Comparison of ENCODE assay signal across 14 cellular contexts in genomic region chr11:116972692-116973091, GRCh38.
DNase-seq lines count a peak whose midpoint lies in the region; ATAC-seq, FAIRE-seq and TF ChIP-seq lines count a peak whose summit lies in the region.
"Had no signal": no experiment of that assay in that cellular context is flagged by ENCODE, and none has a peak within 500 bp of the region (broad histone marks: within the 10 kb centered on the region; RNA-seq: fewer than 3 reads in every experiment).

No MANE protein-coding gene starts in this region.

- H3K4me1 ChIP-seq in K562 (replicated peaks in 1 of 2; ENCODE audit: control insufficient read depth in 2 of 2, insufficient read depth in 2 of 2, low read length in 2 of 2) (peaks cover 0 to 6% of the 10 kb centered on the region in 2 experiments; a peak in 3 of 5 replicates), body of pancreas (peaks cover 25% of the 10 kb centered on the region), prostate gland (replicated peaks) (no peaks in the 10 kb centered on the region)
- H3K4me1 ChIP-seq: SJSA1 had no signal

- TF ChIP-seq CTCF in 22Rv1 (IDR thresholded peaks at IDR 0.05), result peak; percentile 20
- 0 out of 6 replicates have a peak, but pooled peaks of 1 of the 3 experiments have one; percentile 4 for TF ChIP-seq CTCF in K562 (IDR thresholded peaks at IDR 0.05 in 2 of 3, conservative IDR thresholded peaks at IDR 0.05 in 1 of 3; ENCODE audit: insufficient read depth in 2 of 3, low read depth in 1 of 3, low read length in 3 of 3)
- peak in 1 of 7 experiments; percentile 27 for TF ChIP-seq CTCF in body of pancreas (IDR thresholded peaks at IDR 0.05)
- TF ChIP-seq CTCF in prostate gland (IDR thresholded peaks at IDR 0.05), result no peak

- no peak overlapping the region for H3K4me3 ChIP-seq in K562
- no peak overlapping the region for H3K4me3 ChIP-seq in body of pancreas
- H3K4me3 ChIP-seq in prostate gland, result no peak overlapping the region
- H3K4me3 ChIP-seq: SJSA1 had no signal

- POLR2A ChIA-PET in HEK293T (lab: Yijun Ruan, JAX), result interaction anchor here (0.7 kb wide), 1 partner anchor 409 kb away, joined by 3 read pairs; no protein-coding TSS in a partner anchor
- POLR2A ChIA-PET in K562 (lab: Yijun Ruan, JAX), result interaction anchor here (0.7 to 2.0 kb wide), 8 partner anchors 9 to 207 kb away, joined by 3 to 9 read pairs (median 3); no protein-coding TSS in a partner anchor

- no peaks in the 10 kb centered on the region for H3K9me1 ChIP-seq in K562 (ENCODE audit: control insufficient read depth, insufficient read depth, low read length)

- H3K79me2 ChIP-seq in K562 (ENCODE audit: control insufficient read depth, insufficient read depth, low read length), result peaks cover 4% of the 10 kb centered on the region; the same call in 1 of the 3 replicates

- BruUV-seq in K562 (replicated peaks; lab: Mats Ljungman, UMichigan), result no TSS peak

- WGBS in K562 (ENCODE audit: insufficient coverage, low coverage, missing lambda C conversion rate), result 71% methylated on average over 4 of the region's 4 CpGs
- 65 to 67% methylated on average over 4 of the region's 4 CpGs for WGBS in body of pancreas, 2 donors
- 69% methylated on average over 4 of the region's 4 CpGs for WGBS in prostate gland

- H3K9me3 ChIP-seq in K562 (replicated peaks; ENCODE audit: control insufficient read depth, insufficient read depth, low read depth, low read length) (no peaks in the 10 kb centered on the region), body of pancreas (no peaks in the 10 kb centered on the region), prostate gland (no peaks in the 10 kb centered on the region)
- H3K9me3 ChIP-seq: SJSA1 had no signal

- no peak overlapping the region for H2AFZ ChIP-seq in K562 (ENCODE audit: low read depth, low read length)

- H3K27ac ChIP-seq in 22Rv1 (no peak overlapping the region; the same call in 1 of the 2 replicates), K562 (ENCODE audit: extremely low read depth, low read depth, low read length) (no peak overlapping the region), body of pancreas (no peak overlapping the region), prostate gland (no peak overlapping the region)
- H3K27ac ChIP-seq: SJSA1 had no signal

- peak; percentile 13 for DNase-seq in HEK293T (ENCODE audit: extremely low spot score)
- no peak for DNase-seq in K562 (ENCODE audit: extremely low read depth in 1 of 4, low spot score in 3 of 4)
- peak; percentile 72 for DNase-seq in medulla oblongata (ENCODE audit: extremely low spot score)
- no peak for DNase-seq in GM03348 (ENCODE audit: low spot score)
- DNase-seq in stimulated activated CD4-positive, alpha-beta T cell treated with anti-CD3 and anti-CD28 coated beads, Interleukin-12 subunit alpha, Interleukin-12 subunit beta, amount 100 ng/mL, for 4 hours, result no peak
- no peak for DNase-seq in body of pancreas
- no peak for DNase-seq in prostate gland (ENCODE audit: low spot score)
- DNase-seq: central memory CD4-positive, alpha-beta T cell; NCI-H1417 treated with DMSO at 0.1 percent for 48 hours; stimulated activated CD4-positive, alpha-beta T cell treated with anti-CD3 and anti-CD28 coated beads, Interleukin-4, amount 100 ng/mL, for 1 hour had no signal

- H3K4me2 ChIP-seq in K562 (ENCODE audit: insufficient read depth, low read length), result no peak overlapping the region

- H3K27me3 ChIP-seq in K562 (ENCODE audit: control insufficient read depth in 2 of 2, insufficient read depth in 2 of 2, low read length in 2 of 2) (no peaks in the 10 kb centered on the region), body of pancreas (no peaks in the 10 kb centered on the region), prostate gland (replicated peaks; ENCODE audit: insufficient read depth) (no peaks in the 10 kb centered on the region)
- H3K27me3 ChIP-seq: SJSA1 had no signal

- H3K9ac ChIP-seq in K562 (ENCODE audit: insufficient read depth in 1 of 2, low read depth in 2 of 2, low read length in 2 of 2), result no peak overlapping the region

- H3K36me3 ChIP-seq in K562 (ENCODE audit: control insufficient read depth, insufficient read depth, low read length) (no peaks in the 10 kb centered on the region), body of pancreas (replicated peaks in 1 of 2; ENCODE audit: insufficient read depth in 1 of 2, low read depth in 2 of 2) (no peaks in the 10 kb centered on the region), prostate gland (no peaks in the 10 kb centered on the region)
- H3K36me3 ChIP-seq: SJSA1 had no signal

- FAIRE-seq in K562 (lab: Jason Lieb, UNC), result no peak
- FAIRE-seq: GM12891 had no signal

- in situ Hi-C loops in K562 (cut with MboI), result no loop called here

- ATAC-seq in K562, result peak; percentile 50
- ATAC-seq in body of pancreas, result no peak
- ATAC-seq: esophagus mucosa had no signal

- intact Hi-C loops in K562 (cut with micrococcal nuclease), result no loop called here
- intact Hi-C loops in body of pancreas (cut with DNase I), result no loop called here
- intact Hi-C loops in prostate gland (cut with DNase I), result no loop called here

- TF ChIP-seq RAD21 in K562 (CRISPR knock-in tag; conservative IDR thresholded peaks at IDR 0.05 in 1 of 2, IDR thresholded peaks at IDR 0.05 in 1 of 2), result no peak

- no peak for TF ChIP-seq POLR2A in K562 (conservative IDR thresholded peaks at IDR 0.05)
- TF ChIP-seq POLR2A in body of pancreas (IDR thresholded peaks at IDR 0.05), result no peak
- TF ChIP-seq POLR2A in prostate gland (IDR thresholded peaks at IDR 0.05), result no peak

- TF ChIP-seq EP300 in K562 (IDR thresholded peaks at IDR 0.05; ENCODE audit: low read length), result no peak

- peaks cover 12% of the 10 kb centered on the region for H4K20me1 ChIP-seq in K562 (replicated peaks; ENCODE audit: control insufficient read depth, insufficient read depth, low read length)

- CTCF ChIA-PET in HEK293T (lab: Yijun Ruan, JAX), result no interaction called here
- CTCF ChIA-PET in K562 (lab: Yijun Ruan, JAX; ENCODE audit: low intra/inter-chr PET ratio), result no interaction called here

TF ChIP-seq in HEK293T, 16 proteins besides CTCF, POLR2A, EP300 and RAD21:
- TF ChIP-seq SP1 (IDR thresholded peaks at IDR 0.05) (no peak), FOXK2 (IDR thresholded peaks at IDR 0.05) (no peak), BHLHE40 (IDR thresholded peaks at IDR 0.05; ENCODE audit: borderline replicate concordance) (no peak), SUZ12 (IDR thresholded peaks at IDR 0.05) (no peak), CTBP1 (IDR thresholded peaks at IDR 0.05; ENCODE audit: borderline replicate concordance) (no peak), ARNT (IDR thresholded peaks at IDR 0.05) (no peak), ZNF384 (IDR thresholded peaks at IDR 0.05) (no peak), ELF4 (IDR thresholded peaks at IDR 0.05) (no peak), L3MBTL2 (conservative IDR thresholded peaks at IDR 0.05) (no peak), PKNOX1 (IDR thresholded peaks at IDR 0.05) (no peak), HDGF (IDR thresholded peaks at IDR 0.05; ENCODE audit: borderline replicate concordance) (no peak), FOXA1 (IDR thresholded peaks at IDR 0.05) (no peak), LEF1 (IDR thresholded peaks at IDR 0.05; ENCODE audit: borderline replicate concordance) (no peak), FOXM1 (IDR thresholded peaks at IDR 0.05; ENCODE audit: borderline replicate concordance) (no peak), TARDBP (IDR thresholded peaks at IDR 0.05) (no peak), NFRKB (IDR thresholded peaks at IDR 0.05) (no peak)
TF ChIP-seq in HEK293T: peak in this region for 0.

TF ChIP-seq in K562, 482 proteins besides CTCF, POLR2A, EP300 and RAD21:
- TF ChIP-seq ZNF695 (CRISPR knock-in tag; IDR thresholded peaks at IDR 0.05), result no peak
- TF ChIP-seq MYBL2 (IDR thresholded peaks at IDR 0.05; ENCODE audit: low read depth), result no peak
- TF ChIP-seq MYBL2 (CRISPR knock-in tag; IDR thresholded peaks at IDR 0.05; ENCODE audit: borderline replicate concordance), result no peak
- TF ChIP-seq COPS2 (conservative IDR thresholded peaks at IDR 0.05), result no peak
- no peak for TF ChIP-seq HLTF (IDR thresholded peaks at IDR 0.05)
- no peak for TF ChIP-seq YBX1 (IDR thresholded peaks at IDR 0.05)
- no peak for TF ChIP-seq ZNF263 (CRISPR knock-in tag; IDR thresholded peaks at IDR 0.05; ENCODE audit: borderline replicate concordance)
- TF ChIP-seq RAD51 (IDR thresholded peaks at IDR 0.05; ENCODE audit: borderline replicate concordance, low read depth), result no peak
- no peak for TF ChIP-seq PURB (CRISPR knock-in tag; IDR thresholded peaks at IDR 0.05; ENCODE audit: low read depth)
- no peak for TF ChIP-seq ZBTB2 (IDR thresholded peaks at IDR 0.05)
- TF ChIP-seq RNF2 (IDR thresholded peaks at IDR 0.05), result no peak

Comparison
In these comparisons a context has a peak if more than half of its experiments do, and no peak if none do; other contexts are left out.
1. DNase-seq: peak in HEK293T (single experiment) and medulla oblongata (single experiment); none in K562 (0 of 4), GM03348 (single experiment), stimulated activated CD4-positive, alpha-beta T cell treated with anti-CD3 and anti-CD28 coated beads, Interleukin-12 subunit alpha, Interleukin-12 subunit beta, amount 100 ng/mL, for 4 hours (single experiment), body of pancreas (0 of 4) and prostate gland (single experiment).